In genomic region chrX:133726211-133726630, GRCh38 we compare ENCODE assay signal across 1 cellular context.
TF ChIP-seq lines count a peak whose summit lies in the region.

No MANE protein-coding gene starts in this region.

TF ChIP-seq in HEK293, 187 proteins besides CTCF, POLR2A, EP300 and RAD21 (continued from another document and continues in another):
- TF ChIP-seq ELK4 (IDR thresholded peaks at IDR 0.05; ENCODE audit: borderline replicate concordance, low read depth, low read length) (no peak), ZFP69B (tag by site-specific recombination; IDR thresholded peaks at IDR 0.05) (0 out of 2 replicates have a peak, but pooled peaks have one; percentile 25), OSR2 (tag by site-specific recombination; IDR thresholded peaks at IDR 0.05) (peak; percentile 75), ZNF221 (tag by site-specific recombination; IDR thresholded peaks at IDR 0.05; ENCODE audit: borderline replicate concordance) (no peak), REST (tag by site-specific recombination; IDR thresholded peaks at IDR 0.05) (no peak), ZNF223 (tag by site-specific recombination; IDR thresholded peaks at IDR 0.05) (no peak), ZIC2 (tag by site-specific recombination; IDR thresholded peaks at IDR 0.05) (no peak), ZNF501 (tag by site-specific recombination; IDR thresholded peaks at IDR 0.05) (no peak), ZNF184 (tag by site-specific recombination; IDR thresholded peaks at IDR 0.05) (0 out of 2 replicates have a peak, but pooled peaks have one; percentile 18), ZNF112 (tag by site-specific recombination; IDR thresholded peaks at IDR 0.05) (no peak), ZBTB11 (tag by site-specific recombination; conservative IDR thresholded peaks at IDR 0.05; ENCODE audit: low read depth) (peak; percentile 17; the same call in 1 of the 2 replicates), ZNF837 (tag by site-specific recombination; IDR thresholded peaks at IDR 0.05) (no peak), ZBTB6 (tag by site-specific recombination; IDR thresholded peaks at IDR 0.05) (0 out of 2 replicates have a peak, but pooled peaks have one; percentile 15), ZNF654 (tag by site-specific recombination; IDR thresholded peaks at IDR 0.05; ENCODE audit: low read depth) (no peak), ZNF514 (tag by site-specific recombination; IDR thresholded peaks at IDR 0.05) (no peak), ZNF398 (tag by site-specific recombination; IDR thresholded peaks at IDR 0.05) (peak; percentile 31; the same call in 1 of the 2 replicates), ZNF518A (tag by site-specific recombination; conservative IDR thresholded peaks at IDR 0.05; ENCODE audit: low read depth) (0 out of 2 replicates have a peak, but pooled peaks have one; percentile 43), SP7 (tag by site-specific recombination; IDR thresholded peaks at IDR 0.05) (peak; percentile 82), KLF1 (tag by site-specific recombination; IDR thresholded peaks at IDR 0.05) (no peak), ZNF10 (tag by site-specific recombination; IDR thresholded peaks at IDR 0.05) (no peak), PBX3 (CRISPR knock-in tag; IDR thresholded peaks at IDR 0.05) (no peak), ZNF2 (tag by site-specific recombination; IDR thresholded peaks at IDR 0.05) (no peak), ZNF645 (tag by site-specific recombination; IDR thresholded peaks at IDR 0.05) (no peak), ZSCAN4 (tag by site-specific recombination; IDR thresholded peaks at IDR 0.05) (no peak), ZNF214 (tag by site-specific recombination; IDR thresholded peaks at IDR 0.05; ENCODE audit: borderline replicate concordance) (no peak), ZNF544 (tag by site-specific recombination; IDR thresholded peaks at IDR 0.05) (no peak), ZNF140 (tag by site-specific recombination; IDR thresholded peaks at IDR 0.05) (no peak), ZNF211 (tag by site-specific recombination; IDR thresholded peaks at IDR 0.05; ENCODE audit: low read depth) (no peak), ZNF639 (tag by site-specific recombination; IDR thresholded peaks at IDR 0.05) (peak; percentile 62; the same call in 1 of the 2 replicates), ZNF302 (tag by site-specific recombination; IDR thresholded peaks at IDR 0.05; ENCODE audit: low read depth) (no peak), ZNF585B (tag by site-specific recombination; IDR thresholded peaks at IDR 0.05) (no peak), ZBTB21 (tag by site-specific recombination; IDR thresholded peaks at IDR 0.05) (peak; percentile 14; the same call in 1 of the 2 replicates), ZNF239 (tag by site-specific recombination; IDR thresholded peaks at IDR 0.05) (no peak), ZBTB1 (tag by site-specific recombination; IDR thresholded peaks at IDR 0.05) (no peak), ZNF791 (tag by site-specific recombination; IDR thresholded peaks at IDR 0.05) (no peak)
